ENCODE assay signal across 20 cellular contexts in genomic region chr2:128499367-128500135, GRCh38.
DNase-seq lines count a peak whose midpoint lies in the region; ATAC-seq, FAIRE-seq and TF ChIP-seq lines count a peak whose summit lies in the region.
"Had no signal": no experiment of that assay in that cellular context is flagged by ENCODE, and none has a peak within 500 bp of the region (broad histone marks: within the 10 kb centered on the region; RNA-seq: fewer than 3 reads in every experiment).

No MANE protein-coding gene starts in this region.

- H3K56ac ChIP-seq in H9 (ENCODE audit: insufficient read length, low read depth, low read length) = no peak overlapping the region

- no peak overlapping the region for H3K18ac ChIP-seq in H9 (ENCODE audit: insufficient read length, low read depth, low read length)

- no peak overlapping the region for H2BK20ac ChIP-seq in H9 (ENCODE audit: low read depth, low read length, poor library complexity, severe bottlenecking)

- no peaks in the 10 kb centered on the region for H4K20me1 ChIP-seq in H9 (ENCODE audit: control insufficient read depth, insufficient read depth, insufficient read length)

- H4K5ac ChIP-seq in H9 (ENCODE audit: insufficient read length, low read depth, low read length) = no peak overlapping the region

- H3K23ac ChIP-seq in H9 (ENCODE audit: insufficient read length, low read depth, low read length) = no peak overlapping the region

- H3K27me3 ChIP-seq in H9 (ENCODE audit: insufficient read depth, low read length) = no peaks in the 10 kb centered on the region

- no peak overlapping the region for H2BK5ac ChIP-seq in H9 (ENCODE audit: insufficient read length, low read length)

- H4K8ac ChIP-seq in H9 (replicated peaks; ENCODE audit: insufficient read length, low read depth, low read length) = no peak overlapping the region

- H3K4me2 ChIP-seq in H9 (ENCODE audit: insufficient read depth, insufficient read length, low read length) = no peak overlapping the region
- H3K4me2 ChIP-seq: SK-N-SH had no signal

- no peaks in the 10 kb centered on the region for H3K9me3 Mint-ChIP-seq in H9
- H3K9me3 Mint-ChIP-seq in central memory CD8-positive, alpha-beta T cell = no peaks in the 10 kb centered on the region
- no peaks in the 10 kb centered on the region for H3K9me3 Mint-ChIP-seq in type B pancreatic cell

- H3K4me1 ChIP-seq in H9 (ENCODE audit: insufficient read depth, low read length) (no peaks in the 10 kb centered on the region), kidney (ENCODE audit: control insufficient read depth in 1 of 2, insufficient read depth in 1 of 2, low read depth in 1 of 2, low read length in 2 of 2) (no peaks in the 10 kb centered on the region)
- H3K4me1 ChIP-seq: Caco-2 had no signal

- H3K27ac Mint-ChIP-seq in H9 (no peak overlapping the region; a peak in 1 of 7 replicates), type B pancreatic cell (no peak overlapping the region)
- H3K27ac Mint-ChIP-seq in central memory CD8-positive, alpha-beta T cell (ENCODE audit: low read depth) = no peak overlapping the region

- DNase-seq in H9 = peak; percentile 22
- no peak for DNase-seq in central memory CD8-positive, alpha-beta T cell (ENCODE audit: low spot score in 2 of 2)
- peak; percentile 62 for DNase-seq in mesenteric fat pad (ENCODE audit: low spot score)
- DNase-seq in type B pancreatic cell (ENCODE audit: extremely low spot score, unreplicated experiment) = peak; percentile 39
- DNase-seq in AML-193 (lab: John Stamatoyannopoulos, UW) = no peak
- DNase-seq in kidney = no peak
- DNase-seq: ACHN, HCEC 1CT, KBM-7, NCI-H1092 treated with DMSO at 0.1 percent for 48 hours, NCI-H1694, NCI-H446 treated with DMSO at 0.1 percent for 48 hours, SK-N-SH had no signal

- FAIRE-seq in kidney (lab: Jason Lieb, UNC) = no peak
- FAIRE-seq: G401.6, GM12891 had no signal

- no peak overlapping the region for H2BK12ac ChIP-seq in H9 (ENCODE audit: insufficient read length, low read depth, low read length)

- H2AFZ ChIP-seq in H9 (ENCODE audit: low read length) = no peak overlapping the region

- intact Hi-C loops in kidney (cut with DNase I) = no loop called here

- H3K4me3 Mint-ChIP-seq in H9 (no peak overlapping the region; a peak in 1 of 5 replicates), type B pancreatic cell (no peak overlapping the region)
- H3K4me3 Mint-ChIP-seq in central memory CD8-positive, alpha-beta T cell = no peak overlapping the region

- H3K27ac ChIP-seq in H9 (ENCODE audit: insufficient read length, low read depth, low read length) (no peak overlapping the region), kidney (ENCODE audit: low read depth in 2 of 2, low read length in 2 of 2) (no peak overlapping the region)
- H3K27ac ChIP-seq: C4-2B had no signal

- no peak overlapping the region for H3K4me3 ChIP-seq in kidney (ENCODE audit: low read length in 2 of 2)

- H3K79me2 ChIP-seq in H9 (ENCODE audit: insufficient read depth, low read length) = no peaks in the 10 kb centered on the region

- no peak overlapping the region for H3K4ac ChIP-seq in H9 (ENCODE audit: low read depth, low read length)

- no CpG with 5 or more reads among the region's 17 CpGs for WGBS in H9 (ENCODE audit: extremely low coverage, insufficient read length, low lambda C conversion rate)

- no peak overlapping the region for H2BK120ac ChIP-seq in H9 (ENCODE audit: low read depth, low read length, poor library complexity, severe bottlenecking)

- H4K91ac ChIP-seq in H9 (ENCODE audit: insufficient read length, low read depth, low read length) = no peak overlapping the region

- TF ChIP-seq CTCF in H9 (conservative IDR thresholded peaks at IDR 0.05) (no peak), type B pancreatic cell (conservative IDR thresholded peaks at IDR 0.05) (no peak), kidney (IDR thresholded peaks at IDR 0.05; ENCODE audit: borderline replicate concordance, extremely low read depth, insufficient read depth) (no peak)

- ATAC-seq in central memory CD8-positive, alpha-beta T cell (replicated peaks; ENCODE audit: extremely low read depth, poor library complexity, severe bottlenecking) = peak; percentile 10
- no peak for ATAC-seq in HG03354 (IDR thresholded peaks at IDR 0.05; ENCODE audit: poor library complexity, severe bottlenecking, unreplicated experiment)
- ATAC-seq: Panc1, Right ventricle myocardium inferior had no signal

- H3K36me3 Mint-ChIP-seq in H9 (ENCODE audit: insufficient read depth in 1 of 3, low read depth in 3 of 3) (no peaks in the 10 kb centered on the region; a peak in 1 of 7 replicates), type B pancreatic cell (no peaks in the 10 kb centered on the region)
- H3K36me3 Mint-ChIP-seq in central memory CD8-positive, alpha-beta T cell (ENCODE audit: insufficient read depth) = peaks cover 3% of the 10 kb centered on the region

- no peak overlapping the region for H2AK5ac ChIP-seq in H9 (ENCODE audit: insufficient read length, low read length)

- H3T11ph ChIP-seq in H9 (ENCODE audit: low read length) = no peak overlapping the region

- no peak overlapping the region for H2BK15ac ChIP-seq in H9 (ENCODE audit: low read depth, low read length)

- H3K23me2 ChIP-seq in H9 (ENCODE audit: insufficient read length, low read depth, low read length, poor library complexity, severe bottlenecking) = no peaks in the 10 kb centered on the region

- H3K79me1 ChIP-seq in H9 (ENCODE audit: insufficient read depth, low read depth, low read length, poor library complexity, severe bottlenecking) = no peaks in the 10 kb centered on the region

- H3K9me3 ChIP-seq in H9 (ENCODE audit: control insufficient read depth, low read depth, low read length) = no peaks in the 10 kb centered on the region
- no peaks in the 10 kb centered on the region for H3K9me3 ChIP-seq in kidney (ENCODE audit: control insufficient read depth in 1 of 2, low read length in 2 of 2)
- H3K9me3 ChIP-seq: Caco-2, SK-N-SH had no signal

- H3K27me3 Mint-ChIP-seq in H9 (ENCODE audit: low read depth) (no peaks in the 10 kb centered on the region; the same call in none of the 2 replicates), type B pancreatic cell (no peaks in the 10 kb centered on the region)
- peaks cover 25% of the 10 kb centered on the region for H3K27me3 Mint-ChIP-seq in central memory CD8-positive, alpha-beta T cell

- no peak overlapping the region for H3K14ac ChIP-seq in H9 (ENCODE audit: insufficient read depth, low read length)

- H3K36me3 ChIP-seq in kidney (ENCODE audit: control insufficient read depth in 1 of 2, insufficient read depth in 2 of 2, low read length in 2 of 2) = no peaks in the 10 kb centered on the region

- H3K9ac ChIP-seq in H9 (ENCODE audit: extremely low read depth, insufficient read length, low read length) = no peak overlapping the region
- H3K9ac ChIP-seq in kidney (ENCODE audit: low read length in 2 of 2) = no peak overlapping the region
- H3K9ac ChIP-seq: SK-N-SH had no signal

- H3K4me1 Mint-ChIP-seq in H9 (peaks cover 15 to 19% of the 10 kb centered on the region in 2 experiments), type B pancreatic cell (ENCODE audit: unreplicated experiment) (peaks cover 15% of the 10 kb centered on the region)
- no peaks in the 10 kb centered on the region for H3K4me1 Mint-ChIP-seq in central memory CD8-positive, alpha-beta T cell

Comparison
In these comparisons a context has a peak if more than half of its experiments do, and no peak if none do; other contexts are left out.
1. DNase-seq: peak in H9 (single experiment), mesenteric fat pad (single experiment) and type B pancreatic cell (single experiment); none in central memory CD8-positive, alpha-beta T cell (0 of 2), AML-193 (0 of 2) and kidney (single experiment).